In genomic region chr9:35560625-35561337, GRCh38 we compare ENCODE assay signal across 16 cellular contexts. TPM values are rescaled to one million over a fixed set of nuclear protein-coding genes. Genes with fewer than 3 reads are reported as not detected.
DNase-seq lines count a peak whose midpoint lies in the region; ATAC-seq and TF ChIP-seq lines count a peak whose summit lies in the region.
"Had no signal": no experiment of that assay in that cellular context is flagged by ENCODE, and none has a peak within 500 bp of the region (broad histone marks: within the 10 kb centered on the region; RNA-seq: fewer than 3 reads in every experiment).

No MANE protein-coding gene starts in this region.

- H3K9me3 ChIP-seq in adrenal gland (replicated peaks in 1 of 3): no peaks in the 10 kb centered on the region
- H3K9me3 ChIP-seq in stomach smooth muscle (ENCODE audit: control insufficient read depth in 2 of 2, low read length in 2 of 2): no peaks in the 10 kb centered on the region
- H3K9me3 ChIP-seq: BE2C had no signal

- H3K27me3 ChIP-seq in adrenal gland (no peaks in the 10 kb centered on the region), stomach smooth muscle (ENCODE audit: control insufficient read depth in 1 of 2, insufficient read depth in 2 of 2, low read length in 2 of 2) (no peaks in the 10 kb centered on the region)
- H3K27me3 ChIP-seq: BE2C had no signal

- WGBS in adrenal gland, 4 donors: 58 to 66% (median 61%) methylated on average over 5 to 24 of the region's 24 CpGs

- H3K9ac ChIP-seq in stomach smooth muscle (ENCODE audit: low read length in 2 of 2): no peak overlapping the region

- ATAC-seq in left lobe of liver (peak; percentile 19), HG03280 (IDR thresholded peaks at IDR 0.05; ENCODE audit: unreplicated experiment) (no peak), GM18502 (IDR thresholded peaks at IDR 0.05; ENCODE audit: poor library complexity, unreplicated experiment) (no peak)
- ATAC-seq: CD8-positive, alpha-beta T cell had no signal

- peak in 5 of 7 donors; percentile 43 to 69 (median 55) for DNase-seq in adrenal gland
- no peak for DNase-seq in coronary artery (ENCODE audit: low spot score)
- DNase-seq in left lobe of liver (ENCODE audit: low spot score): no peak
- no peak for DNase-seq in RKO (ENCODE audit: low spot score)
- DNase-seq: BE2C; CD8-positive, alpha-beta T cell; GOT3; KBM-7; NCI-H2107; NCI-H69; NK-92 treated with Interleukin-12 subunit alpha and Interleukin-12 subunit beta, amount 100 ng/mL, for 24 hours; OCI-M1 had no signal

- H3K4me1 ChIP-seq in adrenal gland (replicated peaks in 1 of 2) (peaks cover 31 to 57% of the 10 kb centered on the region in 2 donors), stomach smooth muscle (ENCODE audit: control insufficient read depth, insufficient read depth, low read length) (peaks cover 35% of the 10 kb centered on the region)
- H3K4me1 ChIP-seq: BE2C had no signal

- no peak for TF ChIP-seq CTCF in adrenal gland (IDR thresholded peaks at IDR 0.05)
- TF ChIP-seq CTCF in coronary artery (IDR thresholded peaks at IDR 0.05): no peak

- peaks cover 0 to 51% of the 10 kb centered on the region in 2 donors for H3K36me3 ChIP-seq in adrenal gland (replicated peaks in 1 of 2)
- H3K36me3 ChIP-seq in stomach smooth muscle (ENCODE audit: control insufficient read depth in 2 of 2, insufficient read depth in 2 of 2, low read length in 2 of 2): peaks cover 39 to 46% of the 10 kb centered on the region in 2 donors

- H3K4me3 ChIP-seq in adrenal gland (no peak overlapping the region), coronary artery (no peak overlapping the region), stomach smooth muscle (ENCODE audit: low read length in 2 of 2) (no peak overlapping the region)

- H3K27ac ChIP-seq in adrenal gland: peak overlapping the region; percentile 10 to 89 (median 16)
- H3K27ac ChIP-seq in coronary artery: peak overlapping the region; percentile 93 to 95
- H3K27ac ChIP-seq in stomach smooth muscle (ENCODE audit: low read length): peak overlapping the region; percentile 41
- H3K27ac ChIP-seq: HL-60 had no signal

- intact Hi-C loops in adrenal gland (cut with DNase I): no loop called here

- TF ChIP-seq POLR2A in adrenal gland (IDR thresholded peaks at IDR 0.05): no peak

RNA-seq across cellular contexts. Expression of gene TESK1, which starts 44.3 kb away (rescaled TPM):
- total RNA-seq in adrenal gland: 100 to 1,000 TPM in 1 of 8 donors, 10 to 100 TPM in 7; 25.9 to 189 (median 55.7) TPM
- 100 to 1,000 TPM in 2 of 3 donors, 10 to 100 TPM in 1; 68.6 to 159 (median 152) TPM for polyA plus RNA-seq in adrenal gland
- 15.6 TPM for total RNA-seq in left lobe of liver

RNA-seq across cellular contexts. Expression of gene CD72, which starts 57.4 kb away (rescaled TPM):
- total RNA-seq in adrenal gland (1 to 10 TPM in 7 of 8 donors, under 1 TPM in 1; 0.69 to 8.0 (median 4.3) TPM), left lobe of liver (0.93 TPM)
- 10 to 100 TPM in 1 of 3 donors, 1 to 10 TPM in 2; 1.3 to 18.5 (median 7.4) TPM for polyA plus RNA-seq in adrenal gland

Comparison
In these comparisons a context has a peak if more than half of its experiments do, and no peak if none do; other contexts are left out.
1. DNase-seq: peak in adrenal gland (5 of 7); none in coronary artery (single experiment), left lobe of liver (single experiment) and RKO (single experiment).
2. H3K27ac ChIP-seq: peak in every context shown above with its lines; median percentile 94 in coronary artery; 41 in stomach smooth muscle; 16 in adrenal gland.